20 cellular contexts compared by ENCODE assay signal in genomic region chr20:61065853-61066252, GRCh38.
DNase-seq lines count a peak whose midpoint lies in the region; ATAC-seq and TF ChIP-seq lines count a peak whose summit lies in the region.
"Had no signal": no experiment of that assay in that cellular context is flagged by ENCODE, and none has a peak within 500 bp of the region (broad histone marks: within the 10 kb centered on the region; RNA-seq: fewer than 3 reads in every experiment).

No MANE protein-coding gene starts in this region.

- no peak for ATAC-seq in GM23338
- ATAC-seq: A549 had no signal

- H3K4me3 Mint-ChIP-seq in GM23338: no peak overlapping the region
- no peak overlapping the region for H3K4me3 Mint-ChIP-seq in endodermal cell
- H3K4me3 Mint-ChIP-seq: CD14-positive monocyte; CD4-positive, alpha-beta T cell; CD8-positive, alpha-beta memory T cell had no signal

- H2BK5ac ChIP-seq in mesendoderm (ENCODE audit: low read length): no peak overlapping the region
- H2BK5ac ChIP-seq in trophoblast cell (ENCODE audit: low read depth, low read length, poor library complexity): no peak overlapping the region

- no peak overlapping the region for H3K18ac ChIP-seq in mesendoderm (ENCODE audit: low read length)
- no peak overlapping the region for H3K18ac ChIP-seq in trophoblast cell (ENCODE audit: low read length)

- H3K27me3 ChIP-seq in GM23338 (ENCODE audit: insufficient read depth) (no peaks in the 10 kb centered on the region), endodermal cell (ENCODE audit: control insufficient read depth, insufficient read depth, low read length, poor library complexity, severe bottlenecking) (no peaks in the 10 kb centered on the region), mesendoderm (ENCODE audit: insufficient read depth, low read length, poor library complexity) (no peaks in the 10 kb centered on the region), trophoblast cell (ENCODE audit: insufficient read depth, low read length) (no peaks in the 10 kb centered on the region)
- H3K27me3 ChIP-seq: BE2C; BLaER1 treated with 17β-estradiol and CSF1 and Interleukin-3, amounts not matched to agents 10 nM and 100 nM had no signal

- H3F3A ChIP-seq in GM23338 (replicated peaks; ENCODE audit: low read depth): no peaks in the 10 kb centered on the region

- H4K20me1 ChIP-seq in GM23338 (replicated peaks; ENCODE audit: insufficient read depth): no peaks in the 10 kb centered on the region
- H4K20me1 ChIP-seq: BLaER1 treated with 17β-estradiol and CSF1 and Interleukin-3, amounts not matched to agents 10 nM and 100 nM had no signal

- H3K27me3 Mint-ChIP-seq in GM23338 (ENCODE audit: insufficient read depth, low read depth, poor library complexity): peaks cover 21% of the 10 kb centered on the region
- peaks cover 70% of the 10 kb centered on the region for H3K27me3 Mint-ChIP-seq in endodermal cell (ENCODE audit: insufficient read depth)
- H3K27me3 Mint-ChIP-seq: CD4-positive, alpha-beta T cell; CD8-positive, alpha-beta memory T cell had no signal

- H3K9ac ChIP-seq in endodermal cell (ENCODE audit: extremely low read depth, low read length, poor library complexity, severe bottlenecking) (no peak overlapping the region), mesendoderm (ENCODE audit: low read length) (no peak overlapping the region), trophoblast cell (ENCODE audit: low read length) (no peak overlapping the region)
- H3K9ac ChIP-seq: BLaER1 treated with 17β-estradiol and CSF1 and Interleukin-3, amounts not matched to agents 10 nM and 100 nM had no signal

- TF ChIP-seq CTCF in GM23338 (conservative IDR thresholded peaks at IDR 0.05; ENCODE audit: low read depth in 2 of 2) (no peak), endodermal cell (conservative IDR thresholded peaks at IDR 0.05) (no peak), GM10266 (IDR thresholded peaks at IDR 0.05; ENCODE audit: control insufficient read depth, insufficient read depth, low read depth, missing control alignments) (no peak)

- H3K4me2 ChIP-seq in GM23338 (no peak overlapping the region), mesendoderm (ENCODE audit: low read length) (no peak overlapping the region), trophoblast cell (ENCODE audit: low read length) (no peak overlapping the region)
- H3K4me2 ChIP-seq: A549; BLaER1 treated with 17β-estradiol and CSF1 and Interleukin-3, amounts not matched to agents 10 nM and 100 nM had no signal

- no peak overlapping the region for H3K4me3 ChIP-seq in GM23338
- H3K4me3 ChIP-seq in endodermal cell (ENCODE audit: low read length): no peak overlapping the region
- H3K4me3 ChIP-seq in mesendoderm (ENCODE audit: low read length): no peak overlapping the region
- no peak overlapping the region for H3K4me3 ChIP-seq in trophoblast cell (ENCODE audit: low read depth, low read length)
- H3K4me3 ChIP-seq: A549; BLaER1 treated with 17β-estradiol and CSF1 and Interleukin-3, amounts not matched to agents 10 nM and 100 nM had no signal

- H4K5ac ChIP-seq in mesendoderm (ENCODE audit: low read length): no peak overlapping the region

- WGBS in endodermal cell (ENCODE audit: insufficient coverage in 1 of 2, insufficient read length in 1 of 2), 2 experiments: 79 to 81% methylated on average over 8 to 10 of the region's 10 CpGs
- no CpG with 5 or more reads among the region's 10 CpGs for WGBS in mesendoderm (ENCODE audit: extremely low coverage, insufficient coverage, low lambda C conversion rate)
- WGBS in trophoblast cell (ENCODE audit: extremely low coverage, insufficient coverage, insufficient read length): no CpG with 5 or more reads among the region's 10 CpGs

- H3K79me1 ChIP-seq in mesendoderm (ENCODE audit: low read length) (no peaks in the 10 kb centered on the region), trophoblast cell (ENCODE audit: low read length) (no peaks in the 10 kb centered on the region)

- no peak overlapping the region for H3K14ac ChIP-seq in trophoblast cell (ENCODE audit: low read length)

- H2AK5ac ChIP-seq in mesendoderm (ENCODE audit: low read length) (no peak overlapping the region), trophoblast cell (ENCODE audit: low read length) (no peak overlapping the region)

- no peak overlapping the region for H2BK15ac ChIP-seq in mesendoderm (replicated peaks; ENCODE audit: low read depth)

- H3K23ac ChIP-seq in mesendoderm (ENCODE audit: low read length): no peak overlapping the region
- H3K23ac ChIP-seq in trophoblast cell (ENCODE audit: low read length): no peak overlapping the region

- H3K9me3 Mint-ChIP-seq in GM23338: no peaks in the 10 kb centered on the region; the same call in 2 of the 3 replicates
- no peaks in the 10 kb centered on the region for H3K9me3 Mint-ChIP-seq in endodermal cell
- H3K9me3 Mint-ChIP-seq: CD4-positive, alpha-beta T cell had no signal

- H3K56ac ChIP-seq in mesendoderm (ENCODE audit: low read length): no peak overlapping the region

- H3K27ac ChIP-seq in GM23338 (ENCODE audit: low read depth): no peak overlapping the region
- H3K27ac ChIP-seq in endodermal cell (ENCODE audit: low read depth, low read length): no peak overlapping the region
- H3K27ac ChIP-seq in mesendoderm (ENCODE audit: low read depth, low read length): no peak overlapping the region
- H3K27ac ChIP-seq in trophoblast cell (ENCODE audit: low read depth, low read length): no peak overlapping the region
- H3K27ac ChIP-seq: A549; BLaER1 treated with 17β-estradiol and CSF1 and Interleukin-3, amounts not matched to agents 10 nM and 100 nM had no signal

- H3K36me3 ChIP-seq in GM23338 (ENCODE audit: insufficient read depth): no peaks in the 10 kb centered on the region
- H3K36me3 ChIP-seq in endodermal cell (ENCODE audit: control insufficient read depth, insufficient read depth, low read length): no peaks in the 10 kb centered on the region
- H3K36me3 ChIP-seq in mesendoderm (ENCODE audit: control insufficient read depth, insufficient read depth, low read length): no peaks in the 10 kb centered on the region
- no peaks in the 10 kb centered on the region for H3K36me3 ChIP-seq in trophoblast cell (ENCODE audit: control insufficient read depth in 1 of 2, insufficient read depth in 2 of 2, low read length in 2 of 2)
- H3K36me3 ChIP-seq: BE2C; BLaER1 treated with 17β-estradiol and CSF1 and Interleukin-3, amounts not matched to agents 10 nM and 100 nM had no signal

- H4K8ac ChIP-seq in mesendoderm (ENCODE audit: low read depth, low read length) (no peak overlapping the region), trophoblast cell (ENCODE audit: low read depth, low read length) (no peak overlapping the region)

- no peak overlapping the region for H4K91ac ChIP-seq in trophoblast cell (ENCODE audit: low read depth, low read length)

- no peak overlapping the region for H4K12ac ChIP-seq in trophoblast cell (ENCODE audit: low read depth, low read length)

- H3K4me1 ChIP-seq in GM23338 (ENCODE audit: insufficient read depth): no peaks in the 10 kb centered on the region
- no peaks in the 10 kb centered on the region for H3K4me1 ChIP-seq in endodermal cell (ENCODE audit: control insufficient read depth, insufficient read depth, low read length)
- H3K4me1 ChIP-seq in mesendoderm (ENCODE audit: control insufficient read depth, low read depth, low read length): no peaks in the 10 kb centered on the region
- H3K4me1 ChIP-seq in trophoblast cell (ENCODE audit: control insufficient read depth in 1 of 2, insufficient read depth in 2 of 2, low read length in 2 of 2): peaks cover 0 to 11% of the 10 kb centered on the region in 2 experiments
- H3K4me1 ChIP-seq: A549, BE2C had no signal

- no peak overlapping the region for H3K27ac Mint-ChIP-seq in GM23338
- H3K27ac Mint-ChIP-seq in endodermal cell: no peak overlapping the region
- H3K27ac Mint-ChIP-seq: CD4-positive, alpha-beta T cell; CD8-positive, alpha-beta memory T cell had no signal

- H2BK120ac ChIP-seq in mesendoderm (ENCODE audit: low read depth, low read length) (no peak overlapping the region), trophoblast cell (ENCODE audit: insufficient read depth, low read length, poor library complexity) (no peak overlapping the region)

- H3K79me2 ChIP-seq in GM23338 (replicated peaks; ENCODE audit: insufficient read depth): no peaks in the 10 kb centered on the region
- no peaks in the 10 kb centered on the region for H3K79me2 ChIP-seq in mesendoderm (ENCODE audit: control insufficient read depth, insufficient read depth, low read length)
- H3K79me2 ChIP-seq in trophoblast cell (ENCODE audit: control insufficient read depth, insufficient read depth, low read length, poor library complexity): no peaks in the 10 kb centered on the region

- H3K9me3 ChIP-seq in endodermal cell (ENCODE audit: control insufficient read depth, low read length): no peaks in the 10 kb centered on the region
- no peaks in the 10 kb centered on the region for H3K9me3 ChIP-seq in trophoblast cell (ENCODE audit: insufficient read depth, low read depth, low read length)
- H3K9me3 ChIP-seq: A549, BE2C had no signal

- H3K4me1 Mint-ChIP-seq in GM23338: peaks cover 11% of the 10 kb centered on the region; the same call in 2 of the 3 replicates
- H3K4me1 Mint-ChIP-seq in endodermal cell: no peaks in the 10 kb centered on the region
- H3K4me1 Mint-ChIP-seq: CD14-positive monocyte; CD8-positive, alpha-beta memory T cell had no signal

- H3K4ac ChIP-seq in mesendoderm (ENCODE audit: low read depth, low read length): no peak overlapping the region
- no peak overlapping the region for H3K4ac ChIP-seq in trophoblast cell (ENCODE audit: low read depth, low read length)

- H3K9me2 ChIP-seq in GM23338 (ENCODE audit: insufficient read depth): no peaks in the 10 kb centered on the region

- no peak overlapping the region for H2BK12ac ChIP-seq in trophoblast cell (ENCODE audit: low read length)

- no peaks in the 10 kb centered on the region for H3K36me3 Mint-ChIP-seq in GM23338 (ENCODE audit: low read depth)
- H3K36me3 Mint-ChIP-seq in endodermal cell (ENCODE audit: low read depth): no peaks in the 10 kb centered on the region
- H3K36me3 Mint-ChIP-seq: CD14-positive monocyte; CD8-positive, alpha-beta memory T cell had no signal

- H2AFZ ChIP-seq in GM23338 (no peak overlapping the region), trophoblast cell (ENCODE audit: insufficient read depth, low read length, poor library complexity) (no peak overlapping the region)

- DNase-seq in GM23338 (ENCODE audit: low spot score): peak; percentile 13
- DNase-seq in endodermal cell: peak; percentile 65
- DNase-seq in mesendoderm: peak; percentile 52
- DNase-seq in trophoblast cell: no peak
- DNase-seq in GF-D8 (lab: John Stamatoyannopoulos, UW): no peak
- DNase-seq in GM10266 (ENCODE audit: extremely low spot score): no peak
- DNase-seq: 8988T; ACHN; AML-193; BE2C; CD4-positive, alpha-beta T cell; CD8-positive, alpha-beta memory T cell; DMS53; DMS79 treated with DMSO at 0.1 percent for 48 hours; GOT3; H7; HCEC 1CT had no signal

TF ChIP-seq in GM23338, 12 proteins besides CTCF, POLR2A, EP300 and RAD21 (continues in another document):
- TF ChIP-seq ZNF114 (CRISPR knock-in tag; IDR thresholded peaks at IDR 0.05): no peak
- no peak for TF ChIP-seq CREB1 (CRISPR knock-in tag; IDR thresholded peaks at IDR 0.05; ENCODE audit: low read depth)
- no peak for TF ChIP-seq EZH2phosphoT487 (IDR thresholded peaks at IDR 0.05; ENCODE audit: unreplicated experiment)
- no peak for TF ChIP-seq NANOG (IDR thresholded peaks at IDR 0.05; ENCODE audit: borderline replicate concordance)
- TF ChIP-seq POLR2AphosphoS5 (IDR thresholded peaks at IDR 0.05; ENCODE audit: low read depth): no peak

Comparison
In these comparisons a context has a peak if more than half of its experiments do, and no peak if none do; other contexts are left out.
1. DNase-seq: peak in GM23338 (single experiment), endodermal cell (single experiment) and mesendoderm (single experiment); none in trophoblast cell (0 of 2), GF-D8 (single experiment) and GM10266 (single experiment).